1 cellular context compared by ENCODE assay signal in genomic region chr16:88762258-88762870, GRCh38.
TF ChIP-seq lines count a peak whose summit lies in the region.

No MANE protein-coding gene starts in this region.

TF ChIP-seq in K562, 482 proteins besides CTCF, POLR2A, EP300 and RAD21:
- no peak for TF ChIP-seq THRB (CRISPR knock-in tag; conservative IDR thresholded peaks at IDR 0.05)
- TF ChIP-seq POLR2G (IDR thresholded peaks at IDR 0.05; ENCODE audit: low read depth, low read length), result peak; percentile 60; the same call in 1 of the 2 replicates
- peak; percentile 55; the same call in 1 of the 2 replicates for TF ChIP-seq BCOR (IDR thresholded peaks at IDR 0.05)
- 0 out of 2 replicates have a peak, but pooled peaks have one; percentile 20 for TF ChIP-seq SUPT5H (IDR thresholded peaks at IDR 0.05)
- no peak for TF ChIP-seq ZNF274 (IDR thresholded peaks at IDR 0.05; ENCODE audit: borderline replicate concordance, low read depth, low read length)
